In the genomic region with DNA sequence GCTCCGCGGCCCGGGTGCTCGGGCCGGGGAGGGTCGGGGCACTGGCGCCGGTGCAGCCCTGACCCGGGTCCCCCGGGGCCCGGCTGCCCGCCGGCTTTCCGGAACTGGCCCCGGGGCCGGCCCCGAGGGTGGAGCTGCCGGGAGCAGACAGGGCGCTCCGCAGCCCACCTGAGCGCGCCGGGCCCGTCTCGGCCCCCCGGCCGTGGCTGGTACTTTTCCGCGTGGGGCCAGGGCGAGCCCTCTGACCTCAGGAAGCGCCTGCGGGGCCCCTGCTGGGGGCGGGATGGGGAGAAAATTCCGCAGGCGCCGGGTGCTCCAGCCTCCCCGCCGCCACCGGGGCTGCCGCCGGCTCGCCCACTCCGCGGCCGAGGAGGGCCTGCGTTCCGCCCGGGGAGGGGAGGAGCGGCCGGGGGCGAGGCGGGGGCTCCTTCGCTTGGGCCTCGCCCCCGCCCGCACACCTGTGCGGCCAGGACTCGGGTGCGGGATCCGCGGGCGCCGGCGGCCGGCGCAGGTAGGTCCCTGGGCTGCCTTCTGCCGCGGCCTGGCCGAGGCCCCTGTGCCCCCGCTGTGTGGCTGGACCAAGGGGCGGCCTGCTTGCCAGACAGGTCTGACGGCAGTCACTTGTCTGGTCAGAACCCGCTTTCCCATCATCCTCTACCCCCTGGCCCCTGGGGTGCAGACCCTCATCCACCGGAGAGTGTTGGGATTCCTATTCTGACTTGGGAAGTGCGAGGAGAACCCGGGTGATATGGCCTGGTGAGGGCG, we compare ENCODE assay signal across 1 cellular context.
TF ChIP-seq lines count a peak whose summit lies in the region.

No MANE protein-coding gene starts in this region.

TF ChIP-seq in K562, 482 proteins besides CTCF, POLR2A, EP300 and RAD21 (continued from another document and continues in another):
- TF ChIP-seq BHLHE40 (IDR thresholded peaks at IDR 0.05; ENCODE audit: low read length), result no peak
- TF ChIP-seq RB1 (IDR thresholded peaks at IDR 0.05; ENCODE audit: low read depth), result no peak
- TF ChIP-seq NFIX (CRISPR knock-in tag; IDR thresholded peaks at IDR 0.05; ENCODE audit: low read depth), result no peak
- TF ChIP-seq, protein P1, sequence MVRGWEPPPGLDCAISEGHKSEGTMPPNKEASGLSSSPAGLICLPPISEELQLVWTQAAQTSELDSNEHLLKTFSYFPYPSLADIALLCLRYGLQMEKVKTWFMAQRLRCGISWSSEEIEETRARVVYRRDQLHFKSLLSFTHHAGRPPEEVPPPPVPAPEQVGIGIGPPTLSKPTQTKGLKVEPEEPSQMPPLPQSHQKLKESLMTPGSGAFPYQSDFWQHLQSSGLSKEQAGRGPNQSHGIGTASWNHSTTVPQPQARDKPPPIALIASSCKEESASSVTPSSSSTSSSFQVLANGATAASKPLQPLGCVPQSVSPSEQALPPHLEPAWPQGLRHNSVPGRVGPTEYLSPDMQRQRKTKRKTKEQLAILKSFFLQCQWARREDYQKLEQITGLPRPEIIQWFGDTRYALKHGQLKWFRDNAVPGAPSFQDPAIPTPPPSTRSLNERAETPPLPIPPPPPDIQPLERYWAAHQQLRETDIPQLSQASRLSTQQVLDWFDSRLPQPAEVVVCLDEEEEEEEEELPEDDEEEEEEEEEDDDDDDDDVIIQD (CRISPR knock-in tag; IDR thresholded peaks at IDR 0.05), result no peak
- no peak for TF ChIP-seq SMAD4 (CRISPR knock-in tag; conservative IDR thresholded peaks at IDR 0.05)
- TF ChIP-seq HCFC1 (IDR thresholded peaks at IDR 0.05; ENCODE audit: low read depth, low read length), result no peak
- no peak for TF ChIP-seq PHF20 (IDR thresholded peaks at IDR 0.05; ENCODE audit: partially characterized antibody)
- no peak for TF ChIP-seq PPARD (CRISPR knock-in tag; IDR thresholded peaks at IDR 0.05)
- TF ChIP-seq, protein P2, sequence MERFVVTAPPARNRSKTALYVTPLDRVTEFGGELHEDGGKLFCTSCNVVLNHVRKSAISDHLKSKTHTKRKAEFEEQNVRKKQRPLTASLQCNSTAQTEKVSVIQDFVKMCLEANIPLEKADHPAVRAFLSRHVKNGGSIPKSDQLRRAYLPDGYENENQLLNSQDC (CRISPR knock-in tag; IDR thresholded peaks at IDR 0.05), result no peak
- TF ChIP-seq, protein P3, sequence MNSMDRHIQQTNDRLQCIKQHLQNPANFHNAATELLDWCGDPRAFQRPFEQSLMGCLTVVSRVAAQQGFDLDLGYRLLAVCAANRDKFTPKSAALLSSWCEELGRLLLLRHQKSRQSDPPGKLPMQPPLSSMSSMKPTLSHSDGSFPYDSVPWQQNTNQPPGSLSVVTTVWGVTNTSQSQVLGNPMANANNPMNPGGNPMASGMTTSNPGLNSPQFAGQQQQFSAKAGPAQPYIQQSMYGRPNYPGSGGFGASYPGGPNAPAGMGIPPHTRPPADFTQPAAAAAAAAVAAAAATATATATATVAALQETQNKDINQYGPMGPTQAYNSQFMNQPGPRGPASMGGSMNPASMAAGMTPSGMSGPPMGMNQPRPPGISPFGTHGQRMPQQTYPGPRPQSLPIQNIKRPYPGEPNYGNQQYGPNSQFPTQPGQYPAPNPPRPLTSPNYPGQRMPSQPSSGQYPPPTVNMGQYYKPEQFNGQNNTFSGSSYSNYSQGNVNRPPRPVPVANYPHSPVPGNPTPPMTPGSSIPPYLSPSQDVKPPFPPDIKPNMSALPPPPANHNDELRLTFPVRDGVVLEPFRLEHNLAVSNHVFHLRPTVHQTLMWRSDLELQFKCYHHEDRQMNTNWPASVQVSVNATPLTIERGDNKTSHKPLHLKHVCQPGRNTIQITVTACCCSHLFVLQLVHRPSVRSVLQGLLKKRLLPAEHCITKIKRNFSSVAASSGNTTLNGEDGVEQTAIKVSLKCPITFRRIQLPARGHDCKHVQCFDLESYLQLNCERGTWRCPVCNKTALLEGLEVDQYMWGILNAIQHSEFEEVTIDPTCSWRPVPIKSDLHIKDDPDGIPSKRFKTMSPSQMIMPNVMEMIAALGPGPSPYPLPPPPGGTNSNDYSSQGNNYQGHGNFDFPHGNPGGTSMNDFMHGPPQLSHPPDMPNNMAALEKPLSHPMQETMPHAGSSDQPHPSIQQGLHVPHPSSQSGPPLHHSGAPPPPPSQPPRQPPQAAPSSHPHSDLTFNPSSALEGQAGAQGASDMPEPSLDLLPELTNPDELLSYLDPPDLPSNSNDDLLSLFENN (IDR thresholded peaks at IDR 0.05; ENCODE audit: low read depth in 2 of 2, low read length in 2 of 2), result no peak
- TF ChIP-seq PYGO2 (tag; IDR thresholded peaks at IDR 0.05), result no peak
- TF ChIP-seq MECOM (CRISPR knock-in tag; IDR thresholded peaks at IDR 0.05), result no peak
- no peak for TF ChIP-seq MIER1 (IDR thresholded peaks at IDR 0.05; ENCODE audit: low read depth)
- TF ChIP-seq ZNF143 (CRISPR knock-in tag; IDR thresholded peaks at IDR 0.05), result no peak
- TF ChIP-seq ETV6 (IDR thresholded peaks at IDR 0.05; ENCODE audit: borderline replicate concordance in 1 of 2, low read depth in 2 of 2, low read length in 1 of 2), result no peak
- no peak for TF ChIP-seq ETV6 (CRISPR knock-in tag; IDR thresholded peaks at IDR 0.05; ENCODE audit: borderline replicate concordance)
- TF ChIP-seq ZNF778 (CRISPR knock-in tag; IDR thresholded peaks at IDR 0.05), result no peak
- TF ChIP-seq CEBPG (CRISPR knock-in tag; IDR thresholded peaks at IDR 0.05), result no peak
- TF ChIP-seq CEBPG (tag; conservative IDR thresholded peaks at IDR 0.05 in 1 of 2, IDR thresholded peaks at IDR 0.05 in 1 of 2), result no peak
- TF ChIP-seq, protein P4, sequence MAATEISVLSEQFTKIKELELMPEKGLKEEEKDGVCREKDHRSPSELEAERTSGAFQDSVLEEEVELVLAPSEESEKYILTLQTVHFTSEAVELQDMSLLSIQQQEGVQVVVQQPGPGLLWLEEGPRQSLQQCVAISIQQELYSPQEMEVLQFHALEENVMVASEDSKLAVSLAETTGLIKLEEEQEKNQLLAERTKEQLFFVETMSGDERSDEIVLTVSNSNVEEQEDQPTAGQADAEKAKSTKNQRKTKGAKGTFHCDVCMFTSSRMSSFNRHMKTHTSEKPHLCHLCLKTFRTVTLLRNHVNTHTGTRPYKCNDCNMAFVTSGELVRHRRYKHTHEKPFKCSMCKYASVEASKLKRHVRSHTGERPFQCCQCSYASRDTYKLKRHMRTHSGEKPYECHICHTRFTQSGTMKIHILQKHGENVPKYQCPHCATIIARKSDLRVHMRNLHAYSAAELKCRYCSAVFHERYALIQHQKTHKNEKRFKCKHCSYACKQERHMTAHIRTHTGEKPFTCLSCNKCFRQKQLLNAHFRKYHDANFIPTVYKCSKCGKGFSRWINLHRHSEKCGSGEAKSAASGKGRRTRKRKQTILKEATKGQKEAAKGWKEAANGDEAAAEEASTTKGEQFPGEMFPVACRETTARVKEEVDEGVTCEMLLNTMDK (IDR thresholded peaks at IDR 0.05; ENCODE audit: borderline replicate concordance, insufficient read depth, low read depth, low read length, poor library complexity, severe bottlenecking), result no peak
- TF ChIP-seq TBP (optimal IDR thresholded peaks at IDR 0.05; ENCODE audit: low read depth, low read length), result no peak
- TF ChIP-seq, protein P5, sequence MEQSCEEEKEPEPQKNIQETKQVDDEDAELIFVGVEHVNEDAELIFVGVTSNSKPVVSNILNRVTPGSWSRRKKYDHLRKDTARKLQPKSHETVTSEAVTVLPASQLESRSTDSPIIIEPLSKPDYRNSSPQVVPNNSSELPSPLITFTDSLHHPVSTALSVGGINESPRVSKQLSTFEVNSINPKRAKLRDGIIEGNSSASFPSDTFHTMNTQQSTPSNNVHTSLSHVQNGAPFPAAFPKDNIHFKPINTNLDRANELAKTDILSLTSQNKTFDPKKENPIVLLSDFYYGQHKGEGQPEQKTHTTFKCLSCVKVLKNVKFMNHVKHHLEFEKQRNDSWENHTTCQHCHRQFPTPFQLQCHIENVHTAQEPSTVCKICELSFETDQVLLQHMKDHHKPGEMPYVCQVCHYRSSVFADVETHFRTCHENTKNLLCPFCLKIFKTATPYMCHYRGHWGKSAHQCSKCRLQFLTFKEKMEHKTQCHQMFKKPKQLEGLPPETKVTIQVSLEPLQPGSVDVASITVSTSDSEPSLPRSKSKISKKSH (CRISPR knock-in tag; IDR thresholded peaks at IDR 0.05), result no peak
- TF ChIP-seq PTBP1 (IDR thresholded peaks at IDR 0.05; ENCODE audit: low read depth, low read length), result no peak
- TF ChIP-seq ZNF347 (CRISPR knock-in tag; IDR thresholded peaks at IDR 0.05; ENCODE audit: low read depth), result no peak
- TF ChIP-seq HDGF (IDR thresholded peaks at IDR 0.05), result no peak
- TF ChIP-seq, protein P6, sequence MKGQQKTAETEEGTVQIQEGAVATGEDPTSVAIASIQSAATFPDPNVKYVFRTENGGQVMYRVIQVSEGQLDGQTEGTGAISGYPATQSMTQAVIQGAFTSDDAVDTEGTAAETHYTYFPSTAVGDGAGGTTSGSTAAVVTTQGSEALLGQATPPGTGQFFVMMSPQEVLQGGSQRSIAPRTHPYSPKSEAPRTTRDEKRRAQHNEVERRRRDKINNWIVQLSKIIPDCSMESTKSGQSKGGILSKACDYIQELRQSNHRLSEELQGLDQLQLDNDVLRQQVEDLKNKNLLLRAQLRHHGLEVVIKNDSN (CRISPR knock-in tag; IDR thresholded peaks at IDR 0.05), result no peak
- no peak for TF ChIP-seq OTX1 (CRISPR knock-in tag; IDR thresholded peaks at IDR 0.05)
- TF ChIP-seq MAFG (tag; conservative IDR thresholded peaks at IDR 0.05), result no peak
- no peak for TF ChIP-seq ZNF197 (CRISPR knock-in tag; IDR thresholded peaks at IDR 0.05; ENCODE audit: low read depth)
- peak; percentile 9; the same call in 1 of the 2 replicates for TF ChIP-seq PHF8 (IDR thresholded peaks at IDR 0.05; ENCODE audit: borderline replicate concordance, low read length)
- TF ChIP-seq IFI16 (CRISPR knock-in tag; IDR thresholded peaks at IDR 0.05), result no peak
- peak; percentile 31 for TF ChIP-seq POLR2G (IDR thresholded peaks at IDR 0.05; ENCODE audit: low read depth, low read length)
- TF ChIP-seq SAFB (IDR thresholded peaks at IDR 0.05; ENCODE audit: borderline replicate concordance, low read depth, low read length), result peak; percentile 22; the same call in 1 of the 2 replicates
- no peak for TF ChIP-seq ZNF696 (CRISPR knock-in tag; conservative IDR thresholded peaks at IDR 0.05)
- TF ChIP-seq SOX6 (IDR thresholded peaks at IDR 0.05), result no peak
- TF ChIP-seq SAP30 (IDR thresholded peaks at IDR 0.05; ENCODE audit: borderline replicate concordance, insufficient read depth, low read depth, low read length, poor library complexity, severe bottlenecking), result no peak
- TF ChIP-seq FOXJ2 (tag; IDR thresholded peaks at IDR 0.05), result no peak
- no peak for TF ChIP-seq DPF2 (IDR thresholded peaks at IDR 0.05)
- TF ChIP-seq NBN (IDR thresholded peaks at IDR 0.05; ENCODE audit: low read depth), result no peak
- no peak for TF ChIP-seq ZNF695 (CRISPR knock-in tag; IDR thresholded peaks at IDR 0.05)
- no peak for TF ChIP-seq HIVEP1 (CRISPR knock-in tag; IDR thresholded peaks at IDR 0.05)
- TF ChIP-seq RBM39 (optimal IDR thresholded peaks at IDR 0.05; ENCODE audit: low read depth, low read length), result peak; percentile 47
- TF ChIP-seq, protein P7, sequence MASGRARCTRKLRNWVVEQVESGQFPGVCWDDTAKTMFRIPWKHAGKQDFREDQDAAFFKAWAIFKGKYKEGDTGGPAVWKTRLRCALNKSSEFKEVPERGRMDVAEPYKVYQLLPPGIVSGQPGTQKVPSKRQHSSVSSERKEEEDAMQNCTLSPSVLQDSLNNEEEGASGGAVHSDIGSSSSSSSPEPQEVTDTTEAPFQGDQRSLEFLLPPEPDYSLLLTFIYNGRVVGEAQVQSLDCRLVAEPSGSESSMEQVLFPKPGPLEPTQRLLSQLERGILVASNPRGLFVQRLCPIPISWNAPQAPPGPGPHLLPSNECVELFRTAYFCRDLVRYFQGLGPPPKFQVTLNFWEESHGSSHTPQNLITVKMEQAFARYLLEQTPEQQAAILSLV (tag; IDR thresholded peaks at IDR 0.05), result no peak
- TF ChIP-seq U2AF1 (optimal IDR thresholded peaks at IDR 0.05; ENCODE audit: low read depth, low read length), result no peak
- TF ChIP-seq HMG20A (CRISPR knock-in tag; conservative IDR thresholded peaks at IDR 0.05), result no peak
- peak; percentile 39; the same call in 1 of the 2 replicates for TF ChIP-seq ZFX (CRISPR knock-in tag; IDR thresholded peaks at IDR 0.05)
- TF ChIP-seq KAT7 (CRISPR knock-in tag; IDR thresholded peaks at IDR 0.05; ENCODE audit: borderline replicate concordance), result 0 out of 2 replicates have a peak, but pooled peaks have one; percentile 23
- TF ChIP-seq MCM7 (IDR thresholded peaks at IDR 0.05), result no peak
- TF ChIP-seq ZFP36 (IDR thresholded peaks at IDR 0.05; ENCODE audit: low read depth, low read length, partially characterized antibody), result no peak
- TF ChIP-seq, protein P8, sequence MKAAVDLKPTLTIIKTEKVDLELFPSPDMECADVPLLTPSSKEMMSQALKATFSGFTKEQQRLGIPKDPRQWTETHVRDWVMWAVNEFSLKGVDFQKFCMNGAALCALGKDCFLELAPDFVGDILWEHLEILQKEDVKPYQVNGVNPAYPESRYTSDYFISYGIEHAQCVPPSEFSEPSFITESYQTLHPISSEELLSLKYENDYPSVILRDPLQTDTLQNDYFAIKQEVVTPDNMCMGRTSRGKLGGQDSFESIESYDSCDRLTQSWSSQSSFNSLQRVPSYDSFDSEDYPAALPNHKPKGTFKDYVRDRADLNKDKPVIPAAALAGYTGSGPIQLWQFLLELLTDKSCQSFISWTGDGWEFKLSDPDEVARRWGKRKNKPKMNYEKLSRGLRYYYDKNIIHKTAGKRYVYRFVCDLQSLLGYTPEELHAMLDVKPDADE (conservative IDR thresholded peaks at IDR 0.05; ENCODE audit: control insufficient read depth, low read depth, low read length), result 0 out of 2 replicates have a peak, but pooled peaks have one; percentile 11
- TF ChIP-seq, protein P9, sequence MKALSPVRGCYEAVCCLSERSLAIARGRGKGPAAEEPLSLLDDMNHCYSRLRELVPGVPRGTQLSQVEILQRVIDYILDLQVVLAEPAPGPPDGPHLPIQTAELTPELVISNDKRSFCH (CRISPR knock-in tag; IDR thresholded peaks at IDR 0.05), result no peak
- TF ChIP-seq, protein P9 (tag; IDR thresholded peaks at IDR 0.05), result no peak
- no peak for TF ChIP-seq HNRNPK (IDR thresholded peaks at IDR 0.05; ENCODE audit: low read depth, low read length, poor library complexity, severe bottlenecking)
- TF ChIP-seq YBX1 (IDR thresholded peaks at IDR 0.05), result no peak
- no peak for TF ChIP-seq COPS2 (conservative IDR thresholded peaks at IDR 0.05)
- TF ChIP-seq ARNT (IDR thresholded peaks at IDR 0.05), result no peak
- no peak for TF ChIP-seq RUNX1 (IDR thresholded peaks at IDR 0.05; ENCODE audit: low read depth)
- TF ChIP-seq, protein P10, sequence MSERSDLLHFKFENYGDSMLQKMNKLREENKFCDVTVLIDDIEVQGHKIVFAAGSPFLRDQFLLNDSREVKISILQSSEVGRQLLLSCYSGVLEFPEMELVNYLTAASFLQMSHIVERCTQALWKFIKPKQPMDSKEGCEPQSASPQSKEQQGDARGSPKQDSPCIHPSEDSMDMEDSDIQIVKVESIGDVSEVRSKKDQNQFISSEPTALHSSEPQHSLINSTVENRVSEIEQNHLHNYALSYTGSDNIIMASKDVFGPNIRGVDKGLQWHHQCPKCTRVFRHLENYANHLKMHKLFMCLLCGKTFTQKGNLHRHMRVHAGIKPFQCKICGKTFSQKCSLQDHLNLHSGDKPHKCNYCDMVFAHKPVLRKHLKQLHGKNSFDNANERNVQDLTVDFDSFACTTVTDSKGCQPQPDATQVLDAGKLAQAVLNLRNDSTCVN (CRISPR knock-in tag; IDR thresholded peaks at IDR 0.05), result no peak
- TF ChIP-seq CSDE1 (IDR thresholded peaks at IDR 0.05), result no peak
- no peak for TF ChIP-seq CBX3 (IDR thresholded peaks at IDR 0.05; ENCODE audit: borderline replicate concordance in 1 of 2, low read length in 2 of 2)
